In the genomic region with DNA sequence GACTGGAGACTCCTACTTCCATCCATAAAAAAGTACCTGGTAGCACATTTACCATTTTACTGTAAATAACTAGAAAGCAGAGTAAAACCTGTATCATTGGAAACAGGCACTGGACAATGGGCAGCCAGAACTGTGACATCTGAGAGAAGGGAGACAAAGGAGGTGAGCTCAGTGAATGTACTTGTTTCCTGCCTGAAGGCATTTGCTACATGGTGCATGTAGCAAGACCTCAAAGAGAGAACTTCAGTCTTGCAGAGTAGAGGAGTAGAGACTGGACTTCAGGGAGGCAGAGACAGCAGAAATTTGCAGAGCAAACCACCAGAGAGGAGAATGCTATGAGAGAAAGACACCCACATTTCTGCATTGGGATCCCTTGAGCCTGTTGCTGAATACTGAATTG, we compare ENCODE assay signal across 19 cellular contexts.
DNase-seq lines count a peak whose midpoint lies in the region; ATAC-seq and TF ChIP-seq lines count a peak whose summit lies in the region.
"Had no signal": no experiment of that assay in that cellular context is flagged by ENCODE, and none has a peak within 500 bp of the region (broad histone marks: within the 10 kb centered on the region; RNA-seq: fewer than 3 reads in every experiment).

No MANE protein-coding gene starts in this region.

- POLR2A ChIA-PET in CD4-positive, alpha-beta memory T cell (lab: Charles Lee; ENCODE audit: partially characterized antibody), result no interaction called here

- no peaks in the 10 kb centered on the region for H3K36me3 Mint-ChIP-seq in CD4-positive, alpha-beta memory T cell
- H3K36me3 Mint-ChIP-seq: CD4-positive, CD25-positive, alpha-beta regulatory T cell had no signal

- TF ChIP-seq CTCF in epithelial cell of esophagus (IDR thresholded peaks at IDR 0.05; ENCODE audit: insufficient read depth, low read depth, low read length, missing control alignments), result no peak

- H3K9me3 ChIP-seq in SJSA1 (replicated peaks), result no peaks in the 10 kb centered on the region
- H3K9me3 ChIP-seq in CD4-positive, alpha-beta memory T cell (ENCODE audit: control insufficient read depth in 1 of 2, low read length in 2 of 2), result no peaks in the 10 kb centered on the region

- H3K9me3 Mint-ChIP-seq in CD4-positive, alpha-beta memory T cell, result peaks cover 0 to 3% (median 0%) of the 10 kb centered on the region in 8 donors
- H3K9me3 Mint-ChIP-seq: CD4-positive, CD25-positive, alpha-beta regulatory T cell had no signal

- DNase-seq in M059J (ENCODE audit: low read depth) (peak; percentile 56), SJSA1 (ENCODE audit: low read depth in 1 of 2, low spot score in 2 of 2) (no peak), epithelial cell of esophagus (ENCODE audit: low read depth) (peak; percentile 33), sciatic nerve (ENCODE audit: low spot score) (no peak), EL (no peak)
- no peak for DNase-seq in CD4-positive, alpha-beta memory T cell
- DNase-seq: CD4-positive, CD25-positive, alpha-beta regulatory T cell; DMS79; GOT3; Kasumi-1; NCI-H1092; NCI-H1436; NCI-H2029 treated with DMSO at 0.1 percent for 48 hours; NCI-H524; NCI-H82 had no signal

- no peak overlapping the region for H3K27ac Mint-ChIP-seq in CD4-positive, alpha-beta memory T cell
- H3K27ac Mint-ChIP-seq: CD4-positive, CD25-positive, alpha-beta regulatory T cell had no signal

- H3K4me3 ChIP-seq in SJSA1 (no peak overlapping the region), epithelial cell of esophagus (ENCODE audit: low read length) (no peak overlapping the region)
- H3K4me3 ChIP-seq in CD4-positive, alpha-beta memory T cell (ENCODE audit: low read length in 2 of 2), result no peak overlapping the region
- H3K4me3 ChIP-seq: GM12878 had no signal

- H3K4me1 Mint-ChIP-seq in CD4-positive, alpha-beta memory T cell, result no peaks in the 10 kb centered on the region
- H3K4me1 Mint-ChIP-seq: CD4-positive, CD25-positive, alpha-beta regulatory T cell had no signal

- no peak overlapping the region for H3K4me3 Mint-ChIP-seq in CD4-positive, alpha-beta memory T cell
- H3K4me3 Mint-ChIP-seq: CD4-positive, CD25-positive, alpha-beta regulatory T cell had no signal

- CTCF ChIA-PET in CD4-positive, alpha-beta memory T cell (lab: Charles Lee; ENCODE audit: partially characterized antibody), result no interaction called here

- H3K27ac ChIP-seq in SJSA1, result peak overlapping the region; percentile 59
- no peak overlapping the region for H3K27ac ChIP-seq in CD4-positive, alpha-beta memory T cell (ENCODE audit: low read depth, low read length)

- no peaks in the 10 kb centered on the region for H3K27me3 ChIP-seq in SJSA1 (replicated peaks)
- H3K27me3 ChIP-seq in CD4-positive, alpha-beta memory T cell (ENCODE audit: insufficient read depth, low read length), result no peaks in the 10 kb centered on the region

- peaks cover 26% of the 10 kb centered on the region for H3K4me1 ChIP-seq in SJSA1 (replicated peaks)
- H3K4me1 ChIP-seq in CD4-positive, alpha-beta memory T cell (ENCODE audit: insufficient read depth, low read length), result no peaks in the 10 kb centered on the region

- ATAC-seq in sciatic nerve, result peak; percentile 20
- no peak for ATAC-seq in HG03342 (IDR thresholded peaks at IDR 0.05; ENCODE audit: unreplicated experiment)
- ATAC-seq: GM12878, HCT116, Panc1 had no signal

- intact Hi-C loops in sciatic nerve (cut with DNase I), result no loop called here
- intact Hi-C loops in CD4-positive, alpha-beta memory T cell (cut with micrococcal nuclease), result no loop called here

- H3K36me3 ChIP-seq in SJSA1, result no peaks in the 10 kb centered on the region
- H3K36me3 ChIP-seq in CD4-positive, alpha-beta memory T cell (ENCODE audit: insufficient read depth, low read length), result no peaks in the 10 kb centered on the region

- H3K27me3 Mint-ChIP-seq in CD4-positive, alpha-beta memory T cell, result peaks cover 1 to 2% of the 10 kb centered on the region in 2 donors
- H3K27me3 Mint-ChIP-seq: CD4-positive, CD25-positive, alpha-beta regulatory T cell had no signal

Comparison
In these comparisons a context has a peak if more than half of its experiments do, and no peak if none do; other contexts are left out.
1. DNase-seq: peak in M059J (single experiment) and epithelial cell of esophagus (single experiment); none in SJSA1 (0 of 2), sciatic nerve (single experiment), CD4-positive, alpha-beta memory T cell (0 of 5) and EL (single experiment).